19 cellular contexts compared by ENCODE assay signal in the genomic region with DNA sequence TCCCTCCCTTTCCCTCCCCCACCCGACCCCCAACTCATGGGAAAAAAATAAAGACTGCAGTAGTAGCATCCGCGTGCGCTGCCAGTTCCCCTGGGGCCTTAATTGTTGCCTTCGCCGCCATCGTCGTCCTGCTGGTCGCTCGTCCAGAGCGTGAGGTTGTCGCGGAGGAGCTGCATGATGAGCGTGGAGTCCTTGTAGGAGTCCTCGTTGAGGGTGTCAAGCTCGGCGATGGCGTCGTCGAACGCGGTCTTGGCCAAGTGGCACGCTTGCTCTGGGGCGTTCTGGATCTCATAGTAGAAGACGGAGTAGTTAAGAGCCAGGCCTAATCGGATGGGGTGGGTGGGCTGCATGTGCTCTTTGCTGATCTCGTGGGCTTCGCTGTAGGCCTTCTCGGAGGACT.
"Had no signal": no experiment of that assay in that cellular context is flagged by ENCODE, and none has a peak within 500 bp of the region (broad histone marks: within the 10 kb centered on the region; RNA-seq: fewer than 3 reads in every experiment).

No MANE protein-coding gene starts in this region.

- H3K27me3 ChIP-seq: brain microvascular endothelial cell, colonic mucosa, left lung, ovary, spleen, tibial nerve had no signal

- H3K36me3 ChIP-seq: colonic mucosa, ovary had no signal

- H3K9me3 ChIP-seq: colonic mucosa, left lung, ovary, spleen, tibial nerve had no signal

- H3K9me3 Mint-ChIP-seq: activated T-helper 1 cell treated with anti-CD3 and anti-CD28 coated beads, Interleukin-12 subunit alpha, Interleukin-12 subunit beta, Interleukin-2, Interleukin-4 antibody, amounts not matched to agents 30 ng/mL and 10 ng/mL and 1 ng/mL, durations not matched to agents 14 hours and 24 hours and 36 hours; neural crest cell; T-helper 1 cell treated with Interleukin-12 subunit alpha and Interleukin-12 subunit beta and Interleukin-4 antibody, amounts not matched to agents 30 μg/mL and 1 μg/mL, for 36 hours had no signal

- ATAC-seq: left lung; stimulated activated naive CD8-positive, alpha-beta T cell treated with anti-CD3 and anti-CD28 coated beads, Interleukin-15, Interleukin-2, amounts not matched to agents 100 U/mL and 50 U/mL, for 24 hours had no signal

- H3K4me3 Mint-ChIP-seq: activated T-helper 1 cell treated with anti-CD3 and anti-CD28 coated beads, Interleukin-12 subunit alpha, Interleukin-12 subunit beta, Interleukin-2, Interleukin-4 antibody, amounts not matched to agents 30 ng/mL and 10 ng/mL and 1 ng/mL, durations not matched to agents 14 hours and 24 hours and 36 hours; neural crest cell; T-helper 1 cell treated with Interleukin-12 subunit alpha and Interleukin-12 subunit beta and Interleukin-4 antibody, amounts not matched to agents 30 μg/mL and 1 μg/mL, for 36 hours had no signal

- H3K27ac ChIP-seq: brain microvascular endothelial cell, colonic mucosa, left lung, ovary, tibial nerve, WERI-Rb-1 had no signal

- H3K4me3 ChIP-seq: colonic mucosa, left lung, ovary, spleen, tibial nerve had no signal

- DNase-seq: activated CD4-positive, alpha-beta T cell treated with anti-CD3 and anti-CD28 coated beads for 1 hour; activated CD8-positive, alpha-beta memory T cell treated with anti-CD3 and anti-CD28 coated beads for 24 hours; activated gamma-delta T cell treated with Interleukin-2 at 50 U/mL for 16 hours; anterior cingulate cortex; brain microvascular endothelial cell; central memory CD4-positive, alpha-beta T cell; colonic mucosa; erythroblast; foreskin melanocyte; mammary epithelial cell; spleen; stimulated activated naive CD8-positive, alpha-beta T cell treated with anti-CD3 and anti-CD28 coated beads, Interleukin-15, Interleukin-2, amounts not matched to agents 100 U/mL and 50 U/mL, for 24 hours; WERI-Rb-1 had no signal
